Comparison of ENCODE assay signal across 23 cellular contexts in the genomic region with DNA sequence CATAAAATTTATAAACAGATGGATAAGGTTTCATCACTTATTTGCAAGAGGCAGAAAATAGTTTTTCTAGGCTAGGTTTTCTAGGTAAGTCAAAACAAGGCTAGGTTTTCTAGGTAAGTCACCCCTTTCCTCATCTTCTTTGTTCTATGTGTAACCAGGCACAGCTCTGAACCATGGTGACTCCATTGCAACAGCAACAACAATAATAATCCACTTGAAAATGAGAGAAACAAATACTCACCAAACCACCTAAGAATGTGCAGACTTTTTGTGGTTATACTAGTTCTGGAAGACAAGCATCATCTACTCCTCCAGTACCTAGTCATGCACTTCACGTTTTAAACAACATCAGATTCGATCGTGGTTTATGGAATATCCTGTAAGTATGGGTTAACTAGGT.
"Had no signal": no experiment of that assay in that cellular context is flagged by ENCODE, and none has a peak within 500 bp of the region (broad histone marks: within the 10 kb centered on the region; RNA-seq: fewer than 3 reads in every experiment).

No MANE protein-coding gene starts in this region.

- H3K4me3 Mint-ChIP-seq: effector memory CD8-positive, alpha-beta T cell; naive thymus-derived CD4-positive, alpha-beta T cell; nephron progenitor cell; stimulated activated memory B cell treated with anti-CD40 and anti-IgM and Interleukin-4, amounts not matched to agents 10 μg/mL and 1 μg/mL and 100 μg/mL, for 72 hours; stimulated activated naive CD8-positive, alpha-beta T cell treated with anti-CD3 and anti-CD28 coated beads, Interleukin-15, Interleukin-2, amounts not matched to agents 100 ng/mL and 50 ng/mL, for 24 hours had no signal

- DNase-seq: effector memory CD8-positive, alpha-beta T cell; gastrocnemius medialis; heart right ventricle; hypothalamus; mammary epithelial cell; naive thymus-derived CD4-positive, alpha-beta T cell; nephron progenitor cell; psoas muscle; spleen; stimulated activated CD4-positive, alpha-beta T cell treated with anti-CD3 and anti-CD28 coated beads, Interleukin-15, amount 100 ng/mL, for 24 hours; stimulated activated CD4-positive, alpha-beta T cell treated with anti-CD3 and anti-CD28 coated beads, Interleukin-1b, Interleukin-23, amount 100 ng/mL, for 48 hours; stimulated activated CD4-positive, alpha-beta T cell treated with anti-CD3 and anti-CD28 coated beads, Interleukin-4, amount 100 ng/mL, for 24 hours; tibial artery; upper lobe of left lung had no signal

- H3K4me1 Mint-ChIP-seq: stimulated activated memory B cell treated with anti-CD40 and anti-IgM and Interleukin-4, amounts not matched to agents 10 μg/mL and 1 μg/mL and 100 μg/mL, for 72 hours had no signal

- ATAC-seq: effector memory CD8-positive, alpha-beta T cell; gastrocnemius medialis; heart right ventricle; left lobe of liver; naive thymus-derived CD4-positive, alpha-beta T cell; psoas muscle; sciatic nerve; stimulated activated memory B cell treated with anti-CD40 and anti-IgM and Interleukin-4, amounts not matched to agents 10 μg/mL and 1 μg/mL and 100 μg/mL, for 72 hours had no signal

- H3K27ac Mint-ChIP-seq: effector memory CD8-positive, alpha-beta T cell; naive thymus-derived CD4-positive, alpha-beta T cell; nephron progenitor cell; stimulated activated memory B cell treated with anti-CD40 and anti-IgM and Interleukin-4, amounts not matched to agents 10 μg/mL and 1 μg/mL and 100 μg/mL, for 72 hours; stimulated activated naive CD8-positive, alpha-beta T cell treated with anti-CD3 and anti-CD28 coated beads, Interleukin-15, Interleukin-2, amounts not matched to agents 100 ng/mL and 50 ng/mL, for 24 hours had no signal

- H3K27me3 Mint-ChIP-seq: effector memory CD8-positive, alpha-beta T cell; stimulated activated naive CD8-positive, alpha-beta T cell treated with anti-CD3 and anti-CD28 coated beads, Interleukin-15, Interleukin-2, amounts not matched to agents 100 ng/mL and 50 ng/mL, for 24 hours had no signal

- H3K36me3 Mint-ChIP-seq: stimulated activated memory B cell treated with anti-CD40 and anti-IgM and Interleukin-4, amounts not matched to agents 10 μg/mL and 1 μg/mL and 100 μg/mL, for 72 hours had no signal

- FAIRE-seq: islet of Langerhans had no signal

- H3K27ac ChIP-seq: epithelial cell of prostate, esophagus muscularis mucosa, gastrocnemius medialis, heart right ventricle, parathyroid adenoma, psoas muscle, spleen, tibial artery, upper lobe of left lung, vagina had no signal
